1 cellular context compared by ENCODE assay signal in the genomic region with DNA sequence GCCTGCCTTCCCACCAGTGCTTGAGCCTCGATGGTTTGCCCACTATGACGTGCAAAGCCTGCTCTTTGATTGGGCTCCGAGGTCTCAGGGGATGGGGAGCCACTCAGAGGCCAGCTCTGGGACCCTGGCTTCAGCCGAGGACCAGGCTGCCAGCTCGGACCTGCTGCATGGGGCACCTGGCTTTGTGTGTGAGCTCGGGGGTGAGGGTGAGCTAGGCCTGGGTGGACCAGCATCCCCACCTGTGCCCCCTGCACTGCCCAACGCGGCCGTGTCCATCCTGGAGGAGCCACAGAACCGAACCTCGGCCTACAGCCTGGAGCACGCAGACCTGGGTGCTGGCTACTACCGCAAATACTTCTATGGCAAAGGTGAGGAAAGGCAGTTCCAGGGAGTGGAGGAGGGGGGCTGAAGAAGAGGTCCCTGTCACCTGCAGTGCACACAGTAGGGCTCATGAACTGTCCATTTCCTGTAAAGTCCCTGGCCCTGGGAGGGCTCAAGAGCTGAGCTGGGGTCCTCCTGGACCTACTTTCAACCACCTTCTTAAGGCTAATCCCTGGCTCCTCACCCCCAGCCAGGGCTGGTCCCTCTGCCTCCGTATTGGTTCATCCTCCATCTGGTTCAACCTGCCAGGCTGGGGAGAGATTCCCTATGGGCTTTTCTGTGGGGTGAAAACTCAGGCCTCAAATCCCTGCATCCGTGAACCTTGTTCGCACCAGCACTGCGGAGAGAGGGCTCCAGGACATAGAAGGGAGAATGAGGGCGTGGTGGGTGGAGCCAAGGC.
TF ChIP-seq lines count a peak whose summit lies in the region.

No MANE protein-coding gene starts in this region.

TF ChIP-seq in K562, 482 proteins besides CTCF, POLR2A, EP300 and RAD21:
- TF ChIP-seq BHLHE40 (IDR thresholded peaks at IDR 0.05; ENCODE audit: low read length) (no peak), ZKSCAN1 (IDR thresholded peaks at IDR 0.05; ENCODE audit: low read depth, low read length) (peak; percentile 93)
